Comparison of ENCODE assay signal across 8 cellular contexts in genomic region chr19:1383311-1384084, GRCh38. TPM values are rescaled to one million over a fixed set of nuclear protein-coding genes. Genes with fewer than 3 reads are reported as not detected.
A peak's percentile ranks its signal among the peaks of the same experiment; 100 is the strongest.
DNase-seq lines count a peak whose midpoint lies in the region; ATAC-seq, FAIRE-seq and TF ChIP-seq lines count a peak whose summit lies in the region.

Gene NDUFS7, plus strand, starts transcription at chr19:1383907. Its CDS starts 20 bp downstream, at chr19:1383927.

- H3K27me3 ChIP-seq in HepG2 (ENCODE audit: control insufficient read depth in 1 of 2, insufficient read depth in 2 of 2, low read length in 2 of 2) = no peaks in the 10 kb centered on the region; a peak in 1 of 5 replicates

- H4K20me1 ChIP-seq in HepG2 (ENCODE audit: insufficient read depth, low read length) = no peaks in the 10 kb centered on the region

- H3K4me3 ChIP-seq in HepG2 (replicated peaks in 1 of 3; ENCODE audit: insufficient read depth in 1 of 3, low read depth in 2 of 3, low read length in 3 of 3) = peak within 1 kb of the TSS; percentile 73 to 95 (median 94)

- ATAC-seq in GM19395 (IDR thresholded peaks at IDR 0.05; ENCODE audit: unreplicated experiment) = peak; percentile 75
- ATAC-seq in HG03558 (IDR thresholded peaks at IDR 0.05; ENCODE audit: extremely low read depth, unreplicated experiment) = peak; percentile 59
- peak; percentile 69 for ATAC-seq in HepG2

- H3K36me3 ChIP-seq in HepG2 (replicated peaks in 1 of 2; ENCODE audit: control insufficient read depth in 1 of 2, insufficient read depth in 2 of 2, low read length in 2 of 2) = peaks cover 1 to 4% of the 10 kb centered on the region in 2 experiments; a peak in 3 of 5 replicates

- peak; percentile 62 to 63; a peak in 3 of 4 replicates for TF ChIP-seq POLR2A in HepG2 (IDR thresholded peaks at IDR 0.05; ENCODE audit: insufficient read depth in 1 of 2, low read depth in 2 of 2, low read length in 2 of 2)

- peak within 1 kb of the TSS; percentile 73 for H3K27ac ChIP-seq in HepG2 (ENCODE audit: extremely low read length, insufficient read depth, low read length)

- H3K4me1 ChIP-seq in HepG2 (ENCODE audit: insufficient read depth, low read length) = peaks cover 37% of the 10 kb centered on the region

- TF ChIP-seq RAD21 in HepG2 (CRISPR knock-in tag; IDR thresholded peaks at IDR 0.05) = peak; percentile 76

- TF ChIP-seq CTCF in HepG2 (CRISPR knock-in tag; IDR thresholded peaks at IDR 0.05) = peak; percentile 48

- peaks cover 37% of the 10 kb centered on the region for H3K36me3 Mint-ChIP-seq in dendritic cell treated with granulocyte-macrophage colony-stimulating factor and Interleukin-4, amounts not matched to agents 40 ng/mL and 50 ng/mL, for 4 days (ENCODE audit: low read depth)

- no TSS peak for BruUV-seq in HepG2 (replicated peaks; lab: Mats Ljungman, UMichigan)

- peak within 1 kb of the TSS; percentile 82 for H3K4me3 Mint-ChIP-seq in dendritic cell treated with granulocyte-macrophage colony-stimulating factor and Interleukin-4, amounts not matched to agents 40 ng/mL and 50 ng/mL, for 4 days

- H3K4me2 ChIP-seq in HepG2 (ENCODE audit: low read depth, low read length) = peak within 1 kb of the TSS; percentile 80

- H3K79me2 ChIP-seq in HepG2 (ENCODE audit: insufficient read depth, low read length) = peaks cover 13% of the 10 kb centered on the region

- peak; percentile 91 for FAIRE-seq in HepG2 (lab: Jason Lieb, UNC)

- WGBS in HepG2 (ENCODE audit: low lambda C conversion rate) = 0% methylated on average over 1 of the region's 90 CpGs

- peak within 1 kb of the TSS; percentile 92 for H3K27ac Mint-ChIP-seq in dendritic cell treated with granulocyte-macrophage colony-stimulating factor and Interleukin-4, amounts not matched to agents 40 ng/mL and 50 ng/mL, for 4 days

- no peaks in the 10 kb centered on the region for H3K9me3 ChIP-seq in HepG2 (ENCODE audit: low read length)

- intact Hi-C loops in dendritic cell treated with granulocyte-macrophage colony-stimulating factor and Interleukin-4, amounts not matched to agents 40 ng/mL and 50 ng/mL, for 4 days (cut with micrococcal nuclease) = no loop called here
- intact Hi-C loops in HepG2 (cut with micrococcal nuclease; ENCODE audit: unreplicated experiment) = no loop called here

- H3K27me3 Mint-ChIP-seq in dendritic cell treated with granulocyte-macrophage colony-stimulating factor and Interleukin-4, amounts not matched to agents 40 ng/mL and 50 ng/mL, for 4 days = peaks cover 13% of the 10 kb centered on the region

- POLR2A ChIA-PET in HepG2 (lab: Yijun Ruan, JAX) = interaction anchor here (1.0 to 3.4 kb wide), 7 partner anchors 9 to 139 kb away, joined by 3 to 24 read pairs (median 7); partner anchors contain the start of gene CIRBP

- CTCF ChIA-PET in HepG2 (lab: Yijun Ruan, JAX; ENCODE audit: low intra/inter-chr PET ratio, low total read pairs) = no interaction called here

- H3K9me3 Mint-ChIP-seq in dendritic cell treated with granulocyte-macrophage colony-stimulating factor and Interleukin-4, amounts not matched to agents 40 ng/mL and 50 ng/mL, for 4 days = no peaks in the 10 kb centered on the region

- DNase-seq in CD1c-positive myeloid dendritic cell (ENCODE audit: extremely low spot score) = peak; percentile 96
- DNase-seq in NCI-H748 treated with DMSO at 0.1 percent for 48 hours (lab: John Stamatoyannopoulos, UW) = peak; percentile 61
- peak; percentile 92 for DNase-seq in activated CD4-positive, alpha-beta T cell treated with anti-CD3 and anti-CD28 coated beads, Interleukin-2, amount 50 U/mL, for 1 hour
- peak; percentile 76 for DNase-seq in HepG2 (ENCODE audit: low spot score)
- peak; percentile 89 for DNase-seq in stimulated activated CD4-positive, alpha-beta T cell treated with anti-CD3 and anti-CD28 coated beads, Interleukin-4, amount 100 ng/mL, for 1 hour

- H3K9ac ChIP-seq in HepG2 (ENCODE audit: insufficient read depth, low read depth, low read length) = peak within 1 kb of the TSS; percentile 86

- TF ChIP-seq EP300 in HepG2 (IDR thresholded peaks at IDR 0.05; ENCODE audit: low read depth in 2 of 2, low read length in 2 of 2) = peak; percentile 57 to 87; a peak in 3 of 4 replicates
- TF ChIP-seq EP300 in HepG2 (CRISPR knock-in tag; IDR thresholded peaks at IDR 0.05; ENCODE audit: borderline replicate concordance) = peak; percentile 71; the same call in 1 of the 2 replicates

- in situ Hi-C loops in HepG2 (cut with HindIII; ENCODE audit: extremely low pct_ligation_motif_present, low pct_unique_long_range_greater_than_20kb) = no loop called here

- H3K4me1 Mint-ChIP-seq in dendritic cell treated with granulocyte-macrophage colony-stimulating factor and Interleukin-4, amounts not matched to agents 40 ng/mL and 50 ng/mL, for 4 days (ENCODE audit: low read depth) = peaks cover 43% of the 10 kb centered on the region

- no peak within 1 kb of the TSS for H2AFZ ChIP-seq in HepG2 (ENCODE audit: low read length)

TF ChIP-seq in HepG2, 621 proteins besides CTCF, POLR2A, EP300 and RAD21 (continues in another document):
- TF ChIP-seq GRHL1 (CRISPR knock-in tag; conservative IDR thresholded peaks at IDR 0.05) (no peak; the same call in 1 of the 2 replicates), ISL2 (CRISPR knock-in tag; IDR thresholded peaks at IDR 0.05) (peak; percentile 88; the same call in 1 of the 2 replicates), KAT8 (CRISPR knock-in tag; IDR thresholded peaks at IDR 0.05) (peak; percentile 98), SCMH1 (CRISPR knock-in tag; IDR thresholded peaks at IDR 0.05; ENCODE audit: borderline replicate concordance) (no peak), BCLAF1 (IDR thresholded peaks at IDR 0.05) (no peak), NBN (conservative IDR thresholded peaks at IDR 0.05) (no peak), KLF15 (CRISPR knock-in tag; IDR thresholded peaks at IDR 0.05; ENCODE audit: borderline replicate concordance) (peak; percentile 23; the same call in 1 of the 2 replicates)

RNA-seq across cellular contexts. Expression of gene NDUFS7, which starts in this region (rescaled TPM):
- total RNA-seq in HepG2 (2016; rRNA removed; fragmentation: Illumina TruSeq; extraction: Trizol) = 41.9 and 66.9 TPM in 2 replicates
- 18.8 and 21.5 TPM in 2 replicates for total RNA-seq in HepG2 (2016; cell fraction: cytosol; rRNA removed; fragmentation: Illumina TruSeq; extraction: Trizol; ENCODE audit: low read depth)
- total RNA-seq in HepG2 (2016; cell fraction: insoluble cytoplasmic fraction; rRNA removed; fragmentation: Illumina TruSeq; extraction: Trizol) = 44.6 and 65.2 TPM in 2 replicates
- total RNA-seq in HepG2 (2016; cell fraction: membrane; rRNA removed; fragmentation: Illumina TruSeq; extraction: Trizol) = 20.5 and 26.2 TPM in 2 replicates
- 38.7 and 47.0 TPM in 2 replicates for total RNA-seq in HepG2 (2016; cell fraction: nucleus; rRNA removed; fragmentation: Illumina TruSeq; extraction: Trizol)
- 34.3 and 39.2 TPM in 2 replicates for polyA plus RNA-seq in HepG2 (2011; rRNA removed)
- polyA plus RNA-seq in HepG2 (2011; cell fraction: cytosol; rRNA removed) = 40.7 and 105 TPM in 2 replicates
- polyA plus RNA-seq in HepG2 (2011; cell fraction: nucleus; rRNA removed) = 81.3 and 103 TPM in 2 replicates
- 23.8 and 33.4 TPM in 2 replicates for polyA plus RNA-seq in HepG2 (2012)
- polyA plus RNA-seq in HepG2 (2016; cell fraction: cytosol; fragmentation: Illumina TruSeq; extraction: Trizol; ENCODE audit: low read depth) = 23.8 and 28.5 TPM in 2 replicates
- 44.9 and 52.6 TPM in 2 replicates for polyA plus RNA-seq in HepG2 (2016; cell fraction: insoluble cytoplasmic fraction; fragmentation: Illumina TruSeq; extraction: Trizol; ENCODE audit: low read depth)
- polyA plus RNA-seq in HepG2 (2016; cell fraction: membrane; fragmentation: Illumina TruSeq; extraction: Trizol; ENCODE audit: low read depth) = 17.9 and 21.2 TPM in 2 replicates
- polyA plus RNA-seq in HepG2 (2016; cell fraction: nucleus; fragmentation: Illumina TruSeq; extraction: Trizol; ENCODE audit: insufficient read depth, low read depth) = 72.2 and 84.5 TPM in 2 replicates
- polyA minus RNA-seq in HepG2 (2011; rRNA and poly(A)+ RNA removed; ENCODE audit: low replicate concordance) = 40.5 and 74.3 TPM in 2 replicates
- polyA minus RNA-seq in HepG2 (2011; cell fraction: cytosol; rRNA and poly(A)+ RNA removed) = 34.4 and 46.1 TPM in 2 replicates
- polyA minus RNA-seq in HepG2 (2011; cell fraction: nucleus; rRNA and poly(A)+ RNA removed) = 8.9 and 9.0 TPM in 2 replicates

Comparison
In these comparisons a context has a peak if more than half of its experiments do, and no peak if none do; other contexts are left out.
1. Peak in every context shown above with its lines: DNase-seq, ATAC-seq, H3K4me3 ChIP-seq and H3K27ac ChIP-seq.